15 cellular contexts compared by ENCODE assay signal in genomic region chr14:79573486-79573885, GRCh38.
"Had no signal": no experiment of that assay in that cellular context is flagged by ENCODE, and none has a peak within 500 bp of the region (broad histone marks: within the 10 kb centered on the region; RNA-seq: fewer than 3 reads in every experiment).

No MANE protein-coding gene starts in this region.

- H3K27me3 ChIP-seq: ascending aorta, right lobe of liver, suprapubic skin had no signal

- ATAC-seq: activated T-cell treated with anti-CD3 and anti-CD28 coated beads, Interleukin-2, amount 50 U/mL, for 72 hours; left lobe of liver; psoas muscle; right lobe of liver; stimulated activated naive CD8-positive, alpha-beta T cell treated with anti-CD3 and anti-CD28 coated beads, Interleukin-15, Interleukin-2, amounts not matched to agents 100 U/mL and 50 U/mL, for 24 hours had no signal

- H3K4me1 ChIP-seq: right lobe of liver, suprapubic skin had no signal

- H3K27ac ChIP-seq: ascending aorta, psoas muscle, right lobe of liver, suprapubic skin had no signal

- H3K9me3 ChIP-seq: ascending aorta, psoas muscle, right lobe of liver, suprapubic skin had no signal

- DNase-seq: activated CD4-positive, alpha-beta memory T cell treated with anti-CD3 and anti-CD28 coated beads for 36 hours; activated CD4-positive, alpha-beta T cell treated with anti-CD3 and anti-CD28 coated beads for 1 hour; activated CD8-positive, alpha-beta memory T cell treated with anti-CD3 and anti-CD28 coated beads, Interleukin-2, amount 50 U/mL, for 4 hours; activated naive CD8-positive, alpha-beta T cell treated with anti-CD3 and anti-CD28 coated beads, Interleukin-2, amount 10 ng/mL, durations not matched to agents 7 days and 5 days; activated T-cell treated with anti-CD3 and anti-CD28 coated beads, Interleukin-2, amount 50 U/mL, for 72 hours; foreskin fibroblast; head of caudate nucleus; nephron progenitor cell; psoas muscle; right lobe of liver; stimulated activated naive CD8-positive, alpha-beta T cell treated with anti-CD3 and anti-CD28 coated beads, Interleukin-15, Interleukin-2, amounts not matched to agents 100 U/mL and 50 U/mL, for 24 hours; T-helper 9 cell had no signal

- H3K36me3 ChIP-seq: ascending aorta, right lobe of liver, suprapubic skin had no signal

- H3K4me3 ChIP-seq: ascending aorta, psoas muscle, right lobe of liver, suprapubic skin had no signal
